In genomic region chr4:53043900-53044650, GRCh38 we compare ENCODE assay signal across 27 cellular contexts.
DNase-seq lines count a peak whose midpoint lies in the region; ATAC-seq, FAIRE-seq and TF ChIP-seq lines count a peak whose summit lies in the region.
"Had no signal": no experiment of that assay in that cellular context is flagged by ENCODE, and none has a peak within 500 bp of the region (broad histone marks: within the 10 kb centered on the region; RNA-seq: fewer than 3 reads in every experiment).

No MANE protein-coding gene starts in this region.

- WGBS in mesendoderm (ENCODE audit: extremely low coverage, insufficient coverage, low lambda C conversion rate) = no CpG with 5 or more reads among the region's 4 CpGs

- no peak overlapping the region for H2BK15ac ChIP-seq in mesendoderm (replicated peaks; ENCODE audit: low read depth)

- H3K9me3 ChIP-seq in BLaER1 (no peaks in the 10 kb centered on the region), HUES6 (ENCODE audit: control insufficient read depth, insufficient read depth, low read depth, low read length) (no peaks in the 10 kb centered on the region), astrocyte (ENCODE audit: insufficient read depth, low read depth, low read length) (no peaks in the 10 kb centered on the region)
- H3K9me3 ChIP-seq: esophagus muscularis mucosa, Peyer's patch, psoas muscle had no signal

- H4K20me1 ChIP-seq in BLaER1 (no peaks in the 10 kb centered on the region), astrocyte (ENCODE audit: insufficient read depth, low read length) (no peaks in the 10 kb centered on the region)

- no peak overlapping the region for H3K56ac ChIP-seq in mesendoderm (ENCODE audit: low read length)

- no peak overlapping the region for H3K9ac ChIP-seq in BLaER1
- no peak overlapping the region for H3K9ac ChIP-seq in HUES6 (ENCODE audit: low read length)
- H3K9ac ChIP-seq in astrocyte (ENCODE audit: low read length) = no peak overlapping the region
- no peak overlapping the region for H3K9ac ChIP-seq in mesendoderm (ENCODE audit: low read length)

- H3K27ac ChIP-seq in BLaER1 (no peak overlapping the region), HUES6 (ENCODE audit: low read depth, low read length) (no peak overlapping the region), astrocyte (ENCODE audit: low read depth, low read length) (no peak overlapping the region), mesendoderm (ENCODE audit: low read depth, low read length) (no peak overlapping the region)
- H3K27ac ChIP-seq: cardiac muscle cell, coronary artery, esophagus muscularis mucosa, Peyer's patch, psoas muscle had no signal

- H2AK5ac ChIP-seq in mesendoderm (ENCODE audit: low read length) = no peak overlapping the region

- H3K27me3 ChIP-seq in BLaER1 = no peaks in the 10 kb centered on the region
- no peaks in the 10 kb centered on the region for H3K27me3 ChIP-seq in HUES6 (ENCODE audit: control insufficient read depth, insufficient read depth, low read length)
- H3K27me3 ChIP-seq in astrocyte (ENCODE audit: insufficient read depth, low read length) = no peaks in the 10 kb centered on the region
- H3K27me3 ChIP-seq in mesendoderm (ENCODE audit: insufficient read depth, low read length, poor library complexity) = no peaks in the 10 kb centered on the region
- H3K27me3 ChIP-seq: cardiac muscle cell, esophagus muscularis mucosa, Peyer's patch had no signal

- DNase-seq in astrocyte (ENCODE audit: low read depth) (no peak), mesendoderm (no peak), anterior cingulate cortex (lab: John Stamatoyannopoulos, UW) (no peak)
- DNase-seq in stimulated activated naive CD8-positive, alpha-beta T cell treated with anti-CD3 and anti-CD28 coated beads, Interleukin-15, amount 100 ng/mL, for 72 hours = no peak
- DNase-seq in activated naive CD8-positive, alpha-beta T cell treated with anti-CD3 and anti-CD28 coated beads, Interleukin-2, amount 50 U/mL, for 24 hours = no peak
- DNase-seq: activated CD4-positive, alpha-beta T cell treated with anti-CD3 and anti-CD28 coated beads for 48 hours; activated naive CD4-positive, alpha-beta T cell treated with Interleukin-2 at 50 U/mL for 16 hours; activated T-cell treated with anti-CD3 and anti-CD28 coated beads, Interleukin-2, amount 50 U/mL, for 48 hours; DMS79 treated with DMSO at 0.1 percent for 48 hours; effector memory CD8-positive, alpha-beta T cell; H9; hypothalamus; IMR-90; left ventricle myocardium superior; NCI-H2081 treated with DMSO at 0.1 percent for 48 hours; Peyer's patch; psoas muscle; small intestine; stimulated activated CD4-positive, alpha-beta T cell treated with anti-CD3 and anti-CD28 coated beads, Interleukin-1b, Interleukin-23, amount 100 ng/mL, for 48 hours; T-helper 2 cell had no signal

- no peak overlapping the region for H4K8ac ChIP-seq in mesendoderm (ENCODE audit: low read depth, low read length)

- no peak overlapping the region for H3K23ac ChIP-seq in mesendoderm (ENCODE audit: low read length)

- no peak overlapping the region for H2AFZ ChIP-seq in astrocyte (ENCODE audit: low read depth, low read length)

- H3K27me3 Mint-ChIP-seq in astrocyte (ENCODE audit: low read depth, unreplicated experiment) = no peaks in the 10 kb centered on the region
- no peaks in the 10 kb centered on the region for H3K27me3 Mint-ChIP-seq in stimulated activated naive CD8-positive, alpha-beta T cell treated with anti-CD3 and anti-CD28 coated beads, Interleukin-15, amount 100 ng/mL, for 72 hours
- no peaks in the 10 kb centered on the region for H3K27me3 Mint-ChIP-seq in activated naive CD8-positive, alpha-beta T cell treated with anti-CD3 and anti-CD28 coated beads, Interleukin-2, amount 50 U/mL, for 24 hours
- H3K27me3 Mint-ChIP-seq: effector memory CD8-positive, alpha-beta T cell had no signal

- H3K4me2 ChIP-seq in BLaER1 (peak overlapping the region; percentile 15; the same call in 1 of the 2 replicates), astrocyte (ENCODE audit: low read length) (no peak overlapping the region), mesendoderm (ENCODE audit: low read length) (no peak overlapping the region)

- no peaks in the 10 kb centered on the region for H3K36me3 Mint-ChIP-seq in astrocyte (ENCODE audit: low read depth, unreplicated experiment)
- H3K36me3 Mint-ChIP-seq in activated naive CD8-positive, alpha-beta T cell treated with anti-CD3 and anti-CD28 coated beads, Interleukin-2, amount 50 U/mL, for 24 hours (ENCODE audit: low read depth) = peaks cover 2% of the 10 kb centered on the region

- H3K4me1 ChIP-seq in BLaER1 (peaks cover 8% of the 10 kb centered on the region), HUES6 (ENCODE audit: control insufficient read depth, insufficient read depth, low read length) (peaks cover 4% of the 10 kb centered on the region), astrocyte (ENCODE audit: insufficient read depth, low read length) (no peaks in the 10 kb centered on the region), mesendoderm (ENCODE audit: control insufficient read depth, low read depth, low read length) (no peaks in the 10 kb centered on the region)
- H3K4me1 ChIP-seq: esophagus muscularis mucosa, Peyer's patch had no signal

- no peak overlapping the region for H3K4me3 ChIP-seq in BLaER1
- H3K4me3 ChIP-seq in HUES6 (ENCODE audit: low read depth, low read length) = peak overlapping the region; percentile 11; the same call in 1 of the 2 replicates
- H3K4me3 ChIP-seq in astrocyte (ENCODE audit: insufficient read depth, low read depth, low read length) = no peak overlapping the region
- H3K4me3 ChIP-seq in mesendoderm (ENCODE audit: low read length) = no peak overlapping the region
- H3K4me3 ChIP-seq: cardiac muscle cell, coronary artery, esophagus muscularis mucosa, Peyer's patch, psoas muscle had no signal

- peak overlapping the region; percentile 36 for H3K4ac ChIP-seq in mesendoderm (ENCODE audit: low read depth, low read length)

- no peak for FAIRE-seq in astrocyte (lab: Jason Lieb, UNC)

- H3K79me1 ChIP-seq in mesendoderm (ENCODE audit: low read length) = no peaks in the 10 kb centered on the region

- no peak overlapping the region for H3K4me3 Mint-ChIP-seq in astrocyte (ENCODE audit: unreplicated experiment)
- no peak overlapping the region for H3K4me3 Mint-ChIP-seq in stimulated activated naive CD8-positive, alpha-beta T cell treated with anti-CD3 and anti-CD28 coated beads, Interleukin-15, amount 100 ng/mL, for 72 hours
- H3K4me3 Mint-ChIP-seq in activated naive CD8-positive, alpha-beta T cell treated with anti-CD3 and anti-CD28 coated beads, Interleukin-2, amount 50 U/mL, for 24 hours = no peak overlapping the region
- H3K4me3 Mint-ChIP-seq: effector memory CD8-positive, alpha-beta T cell; neural crest cell had no signal

- peaks cover 2% of the 10 kb centered on the region for H3K4me1 Mint-ChIP-seq in astrocyte (ENCODE audit: low read depth, unreplicated experiment)
- no peaks in the 10 kb centered on the region for H3K4me1 Mint-ChIP-seq in stimulated activated naive CD8-positive, alpha-beta T cell treated with anti-CD3 and anti-CD28 coated beads, Interleukin-15, amount 100 ng/mL, for 72 hours
- no peaks in the 10 kb centered on the region for H3K4me1 Mint-ChIP-seq in activated naive CD8-positive, alpha-beta T cell treated with anti-CD3 and anti-CD28 coated beads, Interleukin-2, amount 50 U/mL, for 24 hours

- no peak for TF ChIP-seq CTCF in astrocyte (IDR thresholded peaks at IDR 0.05; ENCODE audit: insufficient read depth, low read depth, low read length)

- H2BK120ac ChIP-seq in mesendoderm (ENCODE audit: low read depth, low read length) = no peak overlapping the region

- H3K9me3 Mint-ChIP-seq in astrocyte (ENCODE audit: unreplicated experiment) = no peaks in the 10 kb centered on the region
- H3K9me3 Mint-ChIP-seq in stimulated activated naive CD8-positive, alpha-beta T cell treated with anti-CD3 and anti-CD28 coated beads, Interleukin-15, amount 100 ng/mL, for 72 hours = no peaks in the 10 kb centered on the region
- peaks cover 3% of the 10 kb centered on the region for H3K9me3 Mint-ChIP-seq in activated naive CD8-positive, alpha-beta T cell treated with anti-CD3 and anti-CD28 coated beads, Interleukin-2, amount 50 U/mL, for 24 hours
- H3K9me3 Mint-ChIP-seq: effector memory CD8-positive, alpha-beta T cell; H9; neural crest cell had no signal

- H2BK5ac ChIP-seq in mesendoderm (ENCODE audit: low read length) = no peak overlapping the region

- H3K36me3 ChIP-seq in BLaER1 = no peaks in the 10 kb centered on the region
- H3K36me3 ChIP-seq in HUES6 (ENCODE audit: control insufficient read depth, insufficient read depth, low read length) = no peaks in the 10 kb centered on the region
- no peaks in the 10 kb centered on the region for H3K36me3 ChIP-seq in astrocyte (ENCODE audit: insufficient read depth, low read length)
- no peaks in the 10 kb centered on the region for H3K36me3 ChIP-seq in mesendoderm (ENCODE audit: control insufficient read depth, insufficient read depth, low read length)
- H3K36me3 ChIP-seq: cardiac muscle cell, esophagus muscularis mucosa, Peyer's patch had no signal

- H3K27ac Mint-ChIP-seq in astrocyte (ENCODE audit: unreplicated experiment) = peak overlapping the region; percentile 8
- peak overlapping the region in 1 of 2 donors; percentile 85 for H3K27ac Mint-ChIP-seq in stimulated activated naive CD8-positive, alpha-beta T cell treated with anti-CD3 and anti-CD28 coated beads, Interleukin-15, amount 100 ng/mL, for 72 hours
- no peak overlapping the region for H3K27ac Mint-ChIP-seq in activated naive CD8-positive, alpha-beta T cell treated with anti-CD3 and anti-CD28 coated beads, Interleukin-2, amount 50 U/mL, for 24 hours
- H3K27ac Mint-ChIP-seq: effector memory CD8-positive, alpha-beta T cell had no signal

- ATAC-seq in stimulated activated naive CD8-positive, alpha-beta T cell treated with anti-CD3 and anti-CD28 coated beads, Interleukin-15, amount 100 ng/mL, for 72 hours = no peak
- ATAC-seq in activated naive CD8-positive, alpha-beta T cell treated with anti-CD3 and anti-CD28 coated beads, Interleukin-2, amount 50 U/mL, for 24 hours = no peak
- no peak for ATAC-seq in GM19395 (IDR thresholded peaks at IDR 0.05; ENCODE audit: unreplicated experiment)
- ATAC-seq: effector memory CD8-positive, alpha-beta T cell; left ventricle myocardium superior; psoas muscle had no signal

- no peak overlapping the region for H4K5ac ChIP-seq in mesendoderm (ENCODE audit: low read length)

- no peak overlapping the region for H3K18ac ChIP-seq in mesendoderm (ENCODE audit: low read length)

- H3K79me2 ChIP-seq in astrocyte (ENCODE audit: insufficient read depth, low read length) (no peaks in the 10 kb centered on the region), mesendoderm (ENCODE audit: control insufficient read depth, insufficient read depth, low read length) (no peaks in the 10 kb centered on the region)
